In genomic region chr18:2547477-2548087, GRCh38 we compare ENCODE assay signal across 1 cellular context.
A peak's percentile ranks its signal among the peaks of the same experiment; 100 is the strongest.
TF ChIP-seq lines count a peak whose summit lies in the region.

No MANE protein-coding gene starts in this region.

TF ChIP-seq in HepG2, 621 proteins besides CTCF, POLR2A, EP300 and RAD21 (continued from another document):
- no peak for TF ChIP-seq ZBTB14 (CRISPR knock-in tag; IDR thresholded peaks at IDR 0.05)
- TF ChIP-seq MAFF (IDR thresholded peaks at IDR 0.05; ENCODE audit: low read depth, low read length) = no peak
- TF ChIP-seq ZNF331 (CRISPR knock-in tag; IDR thresholded peaks at IDR 0.05) = no peak
- TF ChIP-seq STAG1 (CRISPR knock-in tag; IDR thresholded peaks at IDR 0.05) = peak; percentile 52
- no peak for TF ChIP-seq ZBTB34 (CRISPR knock-in tag; IDR thresholded peaks at IDR 0.05)
- no peak for TF ChIP-seq PCBP2 (optimal IDR thresholded peaks at IDR 0.05; ENCODE audit: low read depth, low read length, poor library complexity, severe bottlenecking)
- no peak for TF ChIP-seq ZSCAN25 (CRISPR knock-in tag; IDR thresholded peaks at IDR 0.05)
